Comparison of ENCODE assay signal across 12 cellular contexts in the genomic region with DNA sequence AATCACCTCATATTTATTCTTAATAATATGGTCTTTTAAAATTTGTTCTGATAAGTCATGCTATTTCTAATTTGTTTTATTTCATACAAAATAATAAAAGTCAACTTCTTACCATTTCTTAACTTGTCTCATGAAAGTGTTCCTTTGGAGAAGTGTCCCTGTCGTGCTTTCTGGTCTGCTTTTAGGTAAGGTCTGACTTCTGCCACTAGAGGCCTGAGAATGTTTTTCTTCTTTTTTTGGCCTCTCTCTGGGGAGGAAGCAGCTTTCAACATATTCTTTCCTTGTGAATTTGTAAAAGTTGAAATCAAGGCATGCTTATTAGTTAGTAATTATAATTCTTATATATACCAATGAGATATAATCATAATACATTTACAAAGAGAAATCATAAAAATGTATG. TPM values are rescaled to one million over a fixed set of nuclear protein-coding genes. Genes with fewer than 3 reads are reported as not detected.
DNase-seq lines count a peak whose midpoint lies in the region; ATAC-seq and TF ChIP-seq lines count a peak whose summit lies in the region.
"Had no signal": no experiment of that assay in that cellular context is flagged by ENCODE, and none has a peak within 500 bp of the region (broad histone marks: within the 10 kb centered on the region; RNA-seq: fewer than 3 reads in every experiment).

No MANE protein-coding gene starts in this region.

- H2BK20ac ChIP-seq in H9 (ENCODE audit: low read depth, low read length, poor library complexity, severe bottlenecking), result no peak overlapping the region

- H3K79me2 ChIP-seq in H9 (ENCODE audit: insufficient read depth, low read length), result no peaks in the 10 kb centered on the region
- no peaks in the 10 kb centered on the region for H3K79me2 ChIP-seq in SK-N-SH (ENCODE audit: insufficient read depth)

- H3K4me1 Mint-ChIP-seq in Caco-2 (ENCODE audit: low read depth, unreplicated experiment) (no peaks in the 10 kb centered on the region), H9 (peaks cover 10 to 18% of the 10 kb centered on the region in 2 experiments), T-helper 17 cell (no peaks in the 10 kb centered on the region)

- no peak overlapping the region for H3K23ac ChIP-seq in H9 (ENCODE audit: insufficient read length, low read depth, low read length)

- H3K36me3 Mint-ChIP-seq in Caco-2 (ENCODE audit: insufficient read depth, unreplicated experiment) (no peaks in the 10 kb centered on the region), H9 (ENCODE audit: insufficient read depth in 1 of 3, low read depth in 3 of 3) (peaks cover 0 to 12% (median 8%) of the 10 kb centered on the region in 3 experiments; a peak in 5 of 7 replicates), T-helper 17 cell (ENCODE audit: low read depth) (no peaks in the 10 kb centered on the region)
- H3K36me3 Mint-ChIP-seq: mesothelial cell of epicardium had no signal

- DNase-seq in Caco-2, result no peak
- DNase-seq in H9, result no peak
- DNase-seq in SK-N-SH, result no peak
- DNase-seq in iPS-NIHi7 (ENCODE audit: extremely low spot score), result peak; percentile 19
- DNase-seq in T-helper 17 cell, result no peak
- no peak for DNase-seq in NCI-H526 (lab: John Stamatoyannopoulos, UW)
- DNase-seq: activated T-cell treated with anti-CD3 and anti-CD28 coated beads, Interleukin-2, amount 50 U/mL, for 72 hours; central memory CD4-positive, alpha-beta T cell; testis had no signal

- no peak overlapping the region for H3K4me2 ChIP-seq in H9 (ENCODE audit: insufficient read depth, insufficient read length, low read length)
- H3K4me2 ChIP-seq in SK-N-SH, result no peak overlapping the region

- POLR2A ChIA-PET in Caco-2 (lab: Charles Lee), result no interaction called here
- POLR2A ChIA-PET in SK-N-SH (lab: Yijun Ruan, JAX), result no interaction called here

- no TSS peak for BruUV-seq in Caco-2 (replicated peaks; lab: Mats Ljungman, UMichigan)

- intact Hi-C loops in Caco-2 (cut with micrococcal nuclease; ENCODE audit: unreplicated experiment), result no loop called here

- H3K4me3 ChIP-seq in Caco-2 (ENCODE audit: low read depth, low read length), result no peak overlapping the region
- H3K4me3 ChIP-seq in SK-N-SH (ENCODE audit: low read depth in 2 of 2, low read length in 1 of 2), result no peak overlapping the region
- H3K4me3 ChIP-seq: testis had no signal

- H3K56ac ChIP-seq in H9 (ENCODE audit: insufficient read length, low read depth, low read length), result no peak overlapping the region

- no peak overlapping the region for H2BK12ac ChIP-seq in H9 (ENCODE audit: insufficient read length, low read depth, low read length)

- H4K8ac ChIP-seq in H9 (replicated peaks; ENCODE audit: insufficient read length, low read depth, low read length), result no peak overlapping the region

- ATAC-seq in HG03196 (IDR thresholded peaks at IDR 0.05; ENCODE audit: unreplicated experiment) (no peak), T-helper 17 cell (no peak), HG03039 (IDR thresholded peaks at IDR 0.05; ENCODE audit: unreplicated experiment) (no peak)
- ATAC-seq: activated T-cell treated with anti-CD3 and anti-CD28 coated beads, Interleukin-2, amount 50 U/mL, for 72 hours had no signal

- H3K4me1 ChIP-seq in Caco-2 (no peaks in the 10 kb centered on the region), H9 (ENCODE audit: insufficient read depth, low read length) (no peaks in the 10 kb centered on the region), SK-N-SH (ENCODE audit: control insufficient read depth in 1 of 2, insufficient read depth in 2 of 2, low read depth in 1 of 2, low read length in 1 of 2) (no peaks in the 10 kb centered on the region; a peak in 1 of 4 replicates)
- H3K4me1 ChIP-seq: testis had no signal

- no peak overlapping the region for H3K27ac Mint-ChIP-seq in Caco-2 (ENCODE audit: unreplicated experiment)
- no peak overlapping the region for H3K27ac Mint-ChIP-seq in H9
- no peak overlapping the region for H3K27ac Mint-ChIP-seq in T-helper 17 cell
- H3K27ac Mint-ChIP-seq: activated T-cell treated with anti-CD3 and anti-CD28 coated beads, Interleukin-2, amount 50 U/mL, for 72 hours; mesothelial cell of epicardium had no signal

- H2AFZ ChIP-seq in H9 (ENCODE audit: low read length) (no peak overlapping the region), SK-N-SH (ENCODE audit: low read depth) (no peak overlapping the region)

- no peaks in the 10 kb centered on the region for H3K79me1 ChIP-seq in H9 (ENCODE audit: insufficient read depth, low read depth, low read length, poor library complexity, severe bottlenecking)

- no peaks in the 10 kb centered on the region for H3K9me3 Mint-ChIP-seq in Caco-2 (ENCODE audit: unreplicated experiment)
- H3K9me3 Mint-ChIP-seq in H9, result peaks cover 0 to 6% of the 10 kb centered on the region in 2 experiments
- H3K9me3 Mint-ChIP-seq: activated T-cell treated with anti-CD3 and anti-CD28 coated beads, Interleukin-2, amount 50 U/mL, for 72 hours had no signal

- no peak overlapping the region for H3K4ac ChIP-seq in H9 (ENCODE audit: low read depth, low read length)

- no peaks in the 10 kb centered on the region for H3K9me2 ChIP-seq in SK-N-SH

- H4K5ac ChIP-seq in H9 (ENCODE audit: insufficient read length, low read depth, low read length), result no peak overlapping the region

- H3K9ac ChIP-seq in H9 (ENCODE audit: extremely low read depth, insufficient read length, low read length) (no peak overlapping the region), SK-N-SH (no peak overlapping the region)

- no peak overlapping the region for H2BK15ac ChIP-seq in H9 (ENCODE audit: low read depth, low read length)

- H3K18ac ChIP-seq in H9 (ENCODE audit: insufficient read length, low read depth, low read length), result no peak overlapping the region

- H3K27ac ChIP-seq in H9 (ENCODE audit: insufficient read length, low read depth, low read length) (no peak overlapping the region), SK-N-SH (ENCODE audit: low read depth in 2 of 2, low read length in 1 of 2) (no peak overlapping the region)
- H3K27ac ChIP-seq: testis had no signal

- no peak overlapping the region for H3K14ac ChIP-seq in H9 (ENCODE audit: insufficient read depth, low read length)

- H2BK120ac ChIP-seq in H9 (ENCODE audit: low read depth, low read length, poor library complexity, severe bottlenecking), result no peak overlapping the region

- no peaks in the 10 kb centered on the region for H3K27me3 Mint-ChIP-seq in Caco-2 (ENCODE audit: insufficient read depth, unreplicated experiment)
- H3K27me3 Mint-ChIP-seq in H9 (ENCODE audit: low read depth), result peaks cover 2% of the 10 kb centered on the region; the same call in 1 of the 2 replicates
- no peaks in the 10 kb centered on the region for H3K27me3 Mint-ChIP-seq in T-helper 17 cell

- H3K36me3 ChIP-seq in Caco-2 (ENCODE audit: control insufficient read depth, insufficient read depth, low read length) (no peaks in the 10 kb centered on the region), SK-N-SH (replicated peaks in 1 of 2; ENCODE audit: control insufficient read depth in 1 of 2, insufficient read depth in 2 of 2, low read length in 1 of 2) (peaks cover 0 to 9% of the 10 kb centered on the region in 2 experiments)

- H3K23me2 ChIP-seq in H9 (ENCODE audit: insufficient read length, low read depth, low read length, poor library complexity, severe bottlenecking), result no peaks in the 10 kb centered on the region

- no CpG with 5 or more reads among the region's 1 CpG for WGBS in H9 (ENCODE audit: extremely low coverage, insufficient read length, low lambda C conversion rate)
- 96% methylated on average over 1 of the region's 1 CpG for WGBS in SK-N-SH (ENCODE audit: low lambda C conversion rate)

- H4K20me1 ChIP-seq in H9 (ENCODE audit: control insufficient read depth, insufficient read depth, insufficient read length) (no peaks in the 10 kb centered on the region), SK-N-SH (ENCODE audit: insufficient read depth) (no peaks in the 10 kb centered on the region)

- peaks cover 8% of the 10 kb centered on the region for H3F3A ChIP-seq in SK-N-SH (replicated peaks; ENCODE audit: insufficient read depth)

- TF ChIP-seq EP300 in SK-N-SH (IDR thresholded peaks at IDR 0.05; ENCODE audit: borderline replicate concordance in 1 of 2, low read depth in 1 of 2, low read length in 1 of 2), result no peak

- CTCF ChIA-PET in Caco-2 (lab: Charles Lee) (no interaction called here), SK-N-SH (lab: Yijun Ruan, JAX) (interaction anchor here (1.0 to 1.4 kb wide), 3 partner anchors 9 to 40 kb away, joined by 3 to 4 read pairs (median 3); no protein-coding TSS in a partner anchor)

- H4K91ac ChIP-seq in H9 (ENCODE audit: insufficient read length, low read depth, low read length), result no peak overlapping the region

- H2AK5ac ChIP-seq in H9 (ENCODE audit: insufficient read length, low read length), result no peak overlapping the region

- H2BK5ac ChIP-seq in H9 (ENCODE audit: insufficient read length, low read length), result no peak overlapping the region

- TF ChIP-seq RAD21 in SK-N-SH (IDR thresholded peaks at IDR 0.05; ENCODE audit: low read length), result peak; percentile 2; the same call in 1 of the 2 replicates

- no peaks in the 10 kb centered on the region for H3K27me3 ChIP-seq in Caco-2 (replicated peaks; ENCODE audit: control insufficient read depth, insufficient read depth, low read length)
- H3K27me3 ChIP-seq in H9 (ENCODE audit: insufficient read depth, low read length), result no peaks in the 10 kb centered on the region
- no peaks in the 10 kb centered on the region for H3K27me3 ChIP-seq in SK-N-SH (ENCODE audit: insufficient read depth)
- H3K27me3 ChIP-seq: testis had no signal

- H3K9me3 ChIP-seq in Caco-2, result no peaks in the 10 kb centered on the region
- H3K9me3 ChIP-seq in H9 (ENCODE audit: control insufficient read depth, low read depth, low read length), result no peaks in the 10 kb centered on the region
- no peaks in the 10 kb centered on the region for H3K9me3 ChIP-seq in SK-N-SH
- no peaks in the 10 kb centered on the region for H3K9me3 ChIP-seq in T-helper 17 cell (ENCODE audit: control insufficient read depth, low read length, poor library complexity, severe bottlenecking)
- H3K9me3 ChIP-seq: testis had no signal

- H3K4me3 Mint-ChIP-seq in Caco-2 (ENCODE audit: unreplicated experiment), result no peak overlapping the region
- no peak overlapping the region for H3K4me3 Mint-ChIP-seq in H9
- H3K4me3 Mint-ChIP-seq in T-helper 17 cell, result no peak overlapping the region
- H3K4me3 Mint-ChIP-seq: activated T-cell treated with anti-CD3 and anti-CD28 coated beads, Interleukin-2, amount 50 U/mL, for 72 hours; mesothelial cell of epicardium had no signal

- TF ChIP-seq CTCF in Caco-2 (IDR thresholded peaks at IDR 0.05; ENCODE audit: insufficient read depth in 1 of 2, low read depth in 1 of 2, low read length in 1 of 2, severe bottlenecking in 1 of 2, unreplicated experiment in 1 of 2) (peak; percentile 30 to 34), H9 (conservative IDR thresholded peaks at IDR 0.05) (peak; percentile 54), SK-N-SH (IDR thresholded peaks at IDR 0.05) (peak; percentile 37)

- H3T11ph ChIP-seq in H9 (ENCODE audit: low read length), result no peak overlapping the region

TF ChIP-seq in SK-N-SH, 30 proteins besides CTCF, POLR2A, EP300 and RAD21:
- TF ChIP-seq SMC3 (IDR thresholded peaks at IDR 0.05; ENCODE audit: low read depth, low read length), result no peak

RNA-seq across cellular contexts. Expression of a gene that starts 39.4 kb away (rescaled TPM):
- total RNA-seq in Caco-2 (2022), result 0.05 TPM in 1 of 2 replicates, not detected in the other
- total RNA-seq in H9 (2021), result 0.87 and 1.3 TPM in 2 replicates
- polyA plus RNA-seq in SK-N-SH (2012; rRNA removed), result 7.8 and 11.1 TPM in 2 replicates
- polyA plus RNA-seq in SK-N-SH (2012; cell fraction: cytosol; rRNA removed), result 10.0 and 10.6 TPM in 2 replicates
- polyA plus RNA-seq in SK-N-SH (2012; cell fraction: nucleus; rRNA removed), result 9.4 and 21.8 TPM in 2 replicates
- total RNA-seq in T-helper 17 cell, result under 1 TPM; 0.17 to 0.94 TPM
